10 cellular contexts compared by ENCODE assay signal in the genomic region with DNA sequence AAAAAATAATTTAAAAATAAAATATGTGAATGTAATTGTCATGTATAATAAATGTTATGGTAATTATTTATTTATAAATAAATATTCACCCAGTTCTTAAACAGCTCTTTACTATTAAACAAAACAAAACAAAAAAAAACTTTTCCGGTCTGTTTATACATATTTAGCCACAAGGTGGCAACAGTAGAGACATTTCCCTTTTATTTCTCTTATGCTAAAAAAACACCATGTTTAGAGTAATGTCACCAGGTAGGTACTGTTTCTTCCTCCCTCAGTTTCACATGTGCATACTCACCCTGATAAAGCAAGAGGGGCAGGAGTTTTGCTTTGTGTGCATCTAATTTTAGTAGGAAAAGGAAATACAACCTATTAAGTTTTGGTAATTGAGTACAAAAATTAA.
DNase-seq lines count a peak whose midpoint lies in the region; ATAC-seq and TF ChIP-seq lines count a peak whose summit lies in the region.
"Had no signal": no experiment of that assay in that cellular context is flagged by ENCODE, and none has a peak within 500 bp of the region (broad histone marks: within the 10 kb centered on the region; RNA-seq: fewer than 3 reads in every experiment).

No MANE protein-coding gene starts in this region.

- ATAC-seq in SK-N-SH treated with all-trans-retinoic acid at 6 μM for 48 hours, result no peak
- no peak for ATAC-seq in CD8-positive, alpha-beta T cell
- ATAC-seq: activated naive CD8-positive, alpha-beta T cell treated with anti-CD3 and anti-CD28 coated beads, Interleukin-2, amount 50 U/mL, for 24 hours; K562 had no signal

- H3K36me3 ChIP-seq in SK-N-SH (replicated peaks in 1 of 2; ENCODE audit: control insufficient read depth in 1 of 2, insufficient read depth in 2 of 2, low read length in 1 of 2) (no peaks in the 10 kb centered on the region), testis (ENCODE audit: low read depth, missing control alignments) (no peaks in the 10 kb centered on the region)
- no peaks in the 10 kb centered on the region for H3K36me3 ChIP-seq in CD8-positive, alpha-beta T cell (ENCODE audit: insufficient read depth, low read length)

- no peaks in the 10 kb centered on the region for H3K4me1 Mint-ChIP-seq in CD8-positive, alpha-beta T cell (ENCODE audit: low read depth)
- H3K4me1 Mint-ChIP-seq: activated naive CD8-positive, alpha-beta T cell treated with anti-CD3 and anti-CD28 coated beads, Interleukin-2, amount 50 U/mL, for 24 hours had no signal

- H3K36me3 Mint-ChIP-seq in CD8-positive, alpha-beta T cell, result no peaks in the 10 kb centered on the region

- H3K9me3 Mint-ChIP-seq in CD8-positive, alpha-beta T cell, result peaks cover 12% of the 10 kb centered on the region

- H2AFZ ChIP-seq in SK-N-SH (ENCODE audit: low read depth), result no peak overlapping the region

- 0% methylated on average over 1 of the region's 1 CpG for WGBS in SK-N-SH (ENCODE audit: low lambda C conversion rate)
- WGBS in testis, 2 donors, result 45 to 55% methylated on average over 1 of the region's 1 CpG

- H3K4me1 ChIP-seq in SK-N-SH (ENCODE audit: control insufficient read depth in 1 of 2, insufficient read depth in 2 of 2, low read depth in 1 of 2, low read length in 1 of 2) (no peaks in the 10 kb centered on the region), testis (no peaks in the 10 kb centered on the region)
- no peaks in the 10 kb centered on the region for H3K4me1 ChIP-seq in CD8-positive, alpha-beta T cell (ENCODE audit: insufficient read depth, low read length)

- H3K79me2 ChIP-seq in SK-N-SH (ENCODE audit: insufficient read depth), result no peaks in the 10 kb centered on the region

- no peak overlapping the region for H3K4me3 ChIP-seq in SK-N-SH (ENCODE audit: low read depth in 2 of 2, low read length in 1 of 2)
- H3K4me3 ChIP-seq in testis, result no peak overlapping the region
- H3K4me3 ChIP-seq in CD8-positive, alpha-beta T cell (ENCODE audit: low read depth, low read length), result no peak overlapping the region
- H3K4me3 ChIP-seq: K562 had no signal

- H3K9me3 ChIP-seq in SK-N-SH, result no peaks in the 10 kb centered on the region
- no peaks in the 10 kb centered on the region for H3K9me3 ChIP-seq in testis
- H3K9me3 ChIP-seq in CD8-positive, alpha-beta T cell (ENCODE audit: low read length), result peaks cover 3% of the 10 kb centered on the region

- H3F3A ChIP-seq in SK-N-SH (replicated peaks; ENCODE audit: insufficient read depth), result no peaks in the 10 kb centered on the region

- H3K9ac ChIP-seq in SK-N-SH, result no peak overlapping the region

- peak; percentile 17; the same call in 1 of the 2 replicates for TF ChIP-seq RAD21 in SK-N-SH (IDR thresholded peaks at IDR 0.05; ENCODE audit: low read length)

- H3K27ac ChIP-seq in SK-N-SH (ENCODE audit: low read depth in 2 of 2, low read length in 1 of 2) (no peak overlapping the region), testis (no peak overlapping the region)
- no peak overlapping the region for H3K27ac ChIP-seq in CD8-positive, alpha-beta T cell (ENCODE audit: low read depth, low read length)

- POLR2A ChIA-PET in SK-N-SH (lab: Yijun Ruan, JAX), result no interaction called here
- POLR2A ChIA-PET in CD8-positive, alpha-beta T cell (lab: Charles Lee), result no interaction called here

- no peak for DNase-seq in SK-N-SH
- DNase-seq in cerebellar cortex (ENCODE audit: low spot score), result peak; percentile 3
- DNase-seq in testis, result no peak
- no peak for DNase-seq in G401 (ENCODE audit: low spot score)
- no peak for DNase-seq in activated CD4-positive, alpha-beta T cell treated with anti-CD3 and anti-CD28 coated beads for 4 hours
- DNase-seq in CD8-positive, alpha-beta T cell, result no peak
- DNase-seq: activated naive CD8-positive, alpha-beta T cell treated with anti-CD3 and anti-CD28 coated beads, Interleukin-2, amount 50 U/mL, for 24 hours had no signal

- no peak overlapping the region for H3K27ac Mint-ChIP-seq in CD8-positive, alpha-beta T cell
- H3K27ac Mint-ChIP-seq: activated naive CD8-positive, alpha-beta T cell treated with anti-CD3 and anti-CD28 coated beads, Interleukin-2, amount 50 U/mL, for 24 hours had no signal

- no peaks in the 10 kb centered on the region for H3K27me3 Mint-ChIP-seq in CD8-positive, alpha-beta T cell (ENCODE audit: low read depth)
- H3K27me3 Mint-ChIP-seq: activated naive CD8-positive, alpha-beta T cell treated with anti-CD3 and anti-CD28 coated beads, Interleukin-2, amount 50 U/mL, for 24 hours had no signal

- H3K9me2 ChIP-seq in SK-N-SH, result no peaks in the 10 kb centered on the region

- no peak overlapping the region for H3K4me2 ChIP-seq in SK-N-SH

- no peaks in the 10 kb centered on the region for H3K27me3 ChIP-seq in SK-N-SH (ENCODE audit: insufficient read depth)
- no peaks in the 10 kb centered on the region for H3K27me3 ChIP-seq in testis
- no peaks in the 10 kb centered on the region for H3K27me3 ChIP-seq in CD8-positive, alpha-beta T cell (ENCODE audit: insufficient read depth, low read length)

- no peak overlapping the region for H3K4me3 Mint-ChIP-seq in CD8-positive, alpha-beta T cell
- H3K4me3 Mint-ChIP-seq: activated naive CD8-positive, alpha-beta T cell treated with anti-CD3 and anti-CD28 coated beads, Interleukin-2, amount 50 U/mL, for 24 hours had no signal

- TF ChIP-seq CTCF in SK-N-SH (IDR thresholded peaks at IDR 0.05) (peak; percentile 61), LNCAP (IDR thresholded peaks at IDR 0.05) (peak; percentile 36; the same call in 1 of the 2 replicates), testis (IDR thresholded peaks at IDR 0.05) (peak; percentile 12 to 54 (median 29))
- no peak for TF ChIP-seq CTCF in CD8-positive, alpha-beta T cell (IDR thresholded peaks at IDR 0.05)

- no peak for TF ChIP-seq POLR2A in testis (IDR thresholded peaks at IDR 0.05)

- no peaks in the 10 kb centered on the region for H4K20me1 ChIP-seq in SK-N-SH (ENCODE audit: insufficient read depth)

- CTCF ChIA-PET in SK-N-SH (lab: Yijun Ruan, JAX), result interaction anchor here (0.6 to 1.3 kb wide), 6 partner anchors 9 to 84 kb away, joined by 3 to 4 read pairs (median 4); no protein-coding TSS in a partner anchor
- CTCF ChIA-PET in CD8-positive, alpha-beta T cell (lab: Charles Lee), result no interaction called here

- TF ChIP-seq EP300 in SK-N-SH (IDR thresholded peaks at IDR 0.05; ENCODE audit: borderline replicate concordance in 1 of 2, low read depth in 1 of 2, low read length in 1 of 2), result no peak

- in situ Hi-C loops in G401 (cut with HindIII; ENCODE audit: low sequenced_read_pairs), result no loop called here

- intact Hi-C loops in testis (cut with DNase I; ENCODE audit: low total_unique reads), result no loop called here
- intact Hi-C loops in CD8-positive, alpha-beta T cell (cut with DNase I, micrococcal nuclease), result no loop called here

TF ChIP-seq in SK-N-SH, 30 proteins besides CTCF, POLR2A, EP300 and RAD21:
- TF ChIP-seq SMC3 (IDR thresholded peaks at IDR 0.05; ENCODE audit: low read depth, low read length), result peak; percentile 23; the same call in 1 of the 2 replicates
- TF ChIP-seq EZH2phosphoT487 (IDR thresholded peaks at IDR 0.05; ENCODE audit: borderline replicate concordance, low read depth), result no peak

TF ChIP-seq in SK-N-SH treated with all-trans-retinoic acid at 6 μM for 48 hours, 23 proteins besides CTCF, POLR2A, EP300 and RAD21 (continues in another document):
- TF ChIP-seq ZFP3 (CRISPR knock-in tag; IDR thresholded peaks at IDR 0.05) (no peak), TOX (CRISPR knock-in tag; IDR thresholded peaks at IDR 0.05; ENCODE audit: borderline replicate concordance) (no peak), OSR1 (CRISPR knock-in tag; IDR thresholded peaks at IDR 0.05) (no peak), ZC3H10 (CRISPR knock-in tag; IDR thresholded peaks at IDR 0.05) (no peak), ARNTL (CRISPR knock-in tag; IDR thresholded peaks at IDR 0.05; ENCODE audit: borderline replicate concordance, low read depth) (no peak), PPARA (CRISPR knock-in tag; IDR thresholded peaks at IDR 0.05; ENCODE audit: borderline replicate concordance) (no peak), ZFP30 (CRISPR knock-in tag; IDR thresholded peaks at IDR 0.05) (no peak)
- TF ChIP-seq, protein P1, sequence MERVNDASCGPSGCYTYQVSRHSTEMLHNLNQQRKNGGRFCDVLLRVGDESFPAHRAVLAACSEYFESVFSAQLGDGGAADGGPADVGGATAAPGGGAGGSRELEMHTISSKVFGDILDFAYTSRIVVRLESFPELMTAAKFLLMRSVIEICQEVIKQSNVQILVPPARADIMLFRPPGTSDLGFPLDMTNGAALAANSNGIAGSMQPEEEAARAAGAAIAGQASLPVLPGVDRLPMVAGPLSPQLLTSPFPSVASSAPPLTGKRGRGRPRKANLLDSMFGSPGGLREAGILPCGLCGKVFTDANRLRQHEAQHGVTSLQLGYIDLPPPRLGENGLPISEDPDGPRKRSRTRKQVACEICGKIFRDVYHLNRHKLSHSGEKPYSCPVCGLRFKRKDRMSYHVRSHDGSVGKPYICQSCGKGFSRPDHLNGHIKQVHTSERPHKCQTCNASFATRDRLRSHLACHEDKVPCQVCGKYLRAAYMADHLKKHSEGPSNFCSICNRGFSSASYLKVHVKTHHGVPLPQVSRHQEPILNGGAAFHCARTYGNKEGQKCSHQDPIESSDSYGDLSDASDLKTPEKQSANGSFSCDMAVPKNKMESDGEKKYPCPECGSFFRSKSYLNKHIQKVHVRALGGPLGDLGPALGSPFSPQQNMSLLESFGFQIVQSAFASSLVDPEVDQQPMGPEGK (CRISPR knock-in tag; IDR thresholded peaks at IDR 0.05; ENCODE audit: borderline replicate concordance), result no peak
- TF ChIP-seq, protein P2, sequence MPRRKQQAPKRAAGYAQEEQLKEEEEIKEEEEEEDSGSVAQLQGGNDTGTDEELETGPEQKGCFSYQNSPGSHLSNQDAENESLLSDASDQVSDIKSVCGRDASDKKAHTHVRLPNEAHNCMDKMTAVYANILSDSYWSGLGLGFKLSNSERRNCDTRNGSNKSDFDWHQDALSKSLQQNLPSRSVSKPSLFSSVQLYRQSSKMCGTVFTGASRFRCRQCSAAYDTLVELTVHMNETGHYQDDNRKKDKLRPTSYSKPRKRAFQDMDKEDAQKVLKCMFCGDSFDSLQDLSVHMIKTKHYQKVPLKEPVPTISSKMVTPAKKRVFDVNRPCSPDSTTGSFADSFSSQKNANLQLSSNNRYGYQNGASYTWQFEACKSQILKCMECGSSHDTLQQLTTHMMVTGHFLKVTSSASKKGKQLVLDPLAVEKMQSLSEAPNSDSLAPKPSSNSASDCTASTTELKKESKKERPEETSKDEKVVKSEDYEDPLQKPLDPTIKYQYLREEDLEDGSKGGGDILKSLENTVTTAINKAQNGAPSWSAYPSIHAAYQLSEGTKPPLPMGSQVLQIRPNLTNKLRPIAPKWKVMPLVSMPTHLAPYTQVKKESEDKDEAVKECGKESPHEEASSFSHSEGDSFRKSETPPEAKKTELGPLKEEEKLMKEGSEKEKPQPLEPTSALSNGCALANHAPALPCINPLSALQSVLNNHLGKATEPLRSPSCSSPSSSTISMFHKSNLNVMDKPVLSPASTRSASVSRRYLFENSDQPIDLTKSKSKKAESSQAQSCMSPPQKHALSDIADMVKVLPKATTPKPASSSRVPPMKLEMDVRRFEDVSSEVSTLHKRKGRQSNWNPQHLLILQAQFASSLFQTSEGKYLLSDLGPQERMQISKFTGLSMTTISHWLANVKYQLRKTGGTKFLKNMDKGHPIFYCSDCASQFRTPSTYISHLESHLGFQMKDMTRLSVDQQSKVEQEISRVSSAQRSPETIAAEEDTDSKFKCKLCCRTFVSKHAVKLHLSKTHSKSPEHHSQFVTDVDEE (CRISPR knock-in tag; IDR thresholded peaks at IDR 0.05), result no peak
